ENCODE assay signal across 10 cellular contexts in the genomic region with DNA sequence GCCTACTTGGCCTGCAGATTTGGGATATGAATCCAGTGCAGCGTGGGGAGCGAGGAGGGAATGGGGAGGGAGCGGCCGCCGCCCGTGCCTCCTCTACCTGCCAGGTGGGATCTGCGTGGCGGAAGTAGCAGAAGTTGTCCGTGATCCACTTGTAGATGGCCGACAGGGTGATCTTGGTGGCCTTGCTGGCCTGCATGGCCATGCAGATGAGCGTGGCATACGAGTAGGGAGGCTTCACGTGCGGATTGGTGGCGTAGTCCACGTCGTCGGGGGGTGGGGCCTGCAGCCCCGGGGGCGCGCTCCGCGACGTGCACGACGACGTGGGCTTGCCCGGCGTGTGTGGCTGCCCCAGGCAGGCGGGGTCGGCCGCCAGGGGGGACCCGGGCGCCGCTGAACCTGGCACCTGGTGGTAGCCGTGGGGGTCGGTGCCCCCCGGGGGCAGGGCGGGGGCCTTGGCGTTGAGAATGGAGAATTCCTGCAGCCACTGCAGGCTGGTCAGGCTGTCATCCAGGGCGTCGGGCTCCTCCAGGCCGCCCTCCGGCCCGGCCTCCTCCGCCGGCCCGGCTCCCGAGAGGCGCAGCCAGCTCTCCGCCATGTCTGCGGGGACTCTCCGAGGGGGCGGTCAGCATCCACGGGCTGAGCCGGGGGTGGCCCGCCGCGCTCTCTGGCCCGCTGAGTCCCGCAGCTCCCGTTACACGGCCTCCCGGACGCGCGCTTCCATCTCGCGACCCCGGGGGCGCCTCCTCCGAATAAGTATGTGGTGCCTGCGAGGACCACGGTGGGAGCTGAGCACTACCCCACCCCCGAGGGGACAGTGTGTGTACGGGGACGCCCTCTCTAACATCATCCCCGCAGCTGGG. TPM values are rescaled to one million over a fixed set of nuclear protein-coding genes. Genes with fewer than 3 reads are reported as not detected.
DNase-seq lines count a peak whose midpoint lies in the region; ATAC-seq, FAIRE-seq and TF ChIP-seq lines count a peak whose summit lies in the region.
"Had no signal": no experiment of that assay in that cellular context is flagged by ENCODE, and none has a peak within 500 bp of the region (broad histone marks: within the 10 kb centered on the region; RNA-seq: fewer than 3 reads in every experiment).

No MANE protein-coding gene starts in this region.

- CTCF ChIA-PET in activated naive CD4-positive, alpha-beta T cell treated with anti-CD3 and anti-CD28 coated beads, Interleukin-2, amount 10 ng/mL, durations not matched to agents 7 days and 5 days (lab: Charles Lee): interaction anchor here (1.0 to 7.7 kb wide), 2 partner anchors 41 to 140 kb away, joined by 5 to 46 read pairs; no protein-coding TSS in a partner anchor
- CTCF ChIA-PET in HepG2 (lab: Yijun Ruan, JAX; ENCODE audit: low intra/inter-chr PET ratio, low total read pairs): no interaction called here

- no peak overlapping the region; the same call in 1 of the 2 replicates for H3K9ac ChIP-seq in HepG2 (ENCODE audit: insufficient read depth, low read depth, low read length)

- no peak for ATAC-seq in HepG2

- 88% methylated on average over 54 of the region's 78 CpGs for WGBS in HepG2 (ENCODE audit: low lambda C conversion rate)
- 14% methylated on average over 38 of the region's 78 CpGs; no CpG with 5 or more reads in 1 of the 2 donors for WGBS in testis, 2 donors

- BruUV-seq in HepG2 (replicated peaks; lab: Mats Ljungman, UMichigan): no TSS peak

- TF ChIP-seq CTCF in HepG2 (CRISPR knock-in tag; IDR thresholded peaks at IDR 0.05) (no peak), testis (IDR thresholded peaks at IDR 0.05) (peak; percentile 12 to 22 (median 17)), BE2C (IDR thresholded peaks at IDR 0.05; ENCODE audit: low read depth, low read length) (no peak)

- no peak for TF ChIP-seq RAD21 in HepG2 (CRISPR knock-in tag; IDR thresholded peaks at IDR 0.05)

- H3K27me3 Mint-ChIP-seq in activated T-helper 1 cell treated with anti-CD3 and anti-CD28 coated beads, Interleukin-12 subunit alpha, Interleukin-12 subunit beta, Interleukin-2, Interleukin-4 antibody, amounts not matched to agents 30 ng/mL and 10 ng/mL and 1 ng/mL, durations not matched to agents 14 hours and 24 hours and 36 hours (ENCODE audit: insufficient read depth): peaks cover 16% of the 10 kb centered on the region
- H3K27me3 Mint-ChIP-seq in activated naive CD4-positive, alpha-beta T cell treated with anti-CD3 and anti-CD28 coated beads, Interleukin-2, amount 10 ng/mL, durations not matched to agents 7 days and 5 days: peaks cover 45% of the 10 kb centered on the region

- peaks cover 3 to 25% of the 10 kb centered on the region in 2 experiments for H3K27me3 ChIP-seq in HepG2 (ENCODE audit: control insufficient read depth in 1 of 2, insufficient read depth in 2 of 2, low read length in 2 of 2)
- H3K27me3 ChIP-seq in testis: no peaks in the 10 kb centered on the region
- peaks cover 3% of the 10 kb centered on the region; the same call in 1 of the 2 replicates for H3K27me3 ChIP-seq in BE2C
- H3K27me3 ChIP-seq: SJSA1 had no signal

- DNase-seq in activated T-helper 1 cell treated with Interleukin-2 at 50 U/mL for 16 hours (ENCODE audit: low read depth) (peak; percentile 31), HepG2 (ENCODE audit: low spot score) (no peak), testis (peak; percentile 74), BE2C (no peak), occipital lobe (lab: John Stamatoyannopoulos, UW) (no peak), NCI-H2227 (lab: John Stamatoyannopoulos, UW; ENCODE audit: unreplicated experiment) (no peak)
- DNase-seq in activated T-helper 1 cell treated with anti-CD3 and anti-CD28 coated beads, Interleukin-12 subunit alpha, Interleukin-12 subunit beta, Interleukin-2, Interleukin-4 antibody, amounts not matched to agents 30 ng/mL and 10 ng/mL and 1 ng/mL, durations not matched to agents 14 hours and 24 hours and 36 hours (ENCODE audit: low spot score): no peak
- peak; percentile 62 for DNase-seq in activated naive CD4-positive, alpha-beta T cell treated with anti-CD3 and anti-CD28 coated beads, Interleukin-2, amount 10 ng/mL, durations not matched to agents 7 days and 5 days

- H4K20me1 ChIP-seq in HepG2 (ENCODE audit: insufficient read depth, low read length): no peaks in the 10 kb centered on the region

- H3K27ac Mint-ChIP-seq in activated T-helper 1 cell treated with anti-CD3 and anti-CD28 coated beads, Interleukin-12 subunit alpha, Interleukin-12 subunit beta, Interleukin-2, Interleukin-4 antibody, amounts not matched to agents 30 ng/mL and 10 ng/mL and 1 ng/mL, durations not matched to agents 14 hours and 24 hours and 36 hours: no peak overlapping the region
- peak overlapping the region; percentile 65 for H3K27ac Mint-ChIP-seq in activated naive CD4-positive, alpha-beta T cell treated with anti-CD3 and anti-CD28 coated beads, Interleukin-2, amount 10 ng/mL, durations not matched to agents 7 days and 5 days

- H3K79me2 ChIP-seq in HepG2 (ENCODE audit: insufficient read depth, low read length): no peaks in the 10 kb centered on the region

- POLR2A ChIA-PET in HepG2 (lab: Yijun Ruan, JAX): interaction anchor here (1.0 to 1.2 kb wide), 2 partner anchors 9 to 11 kb away, joined by 3 to 4 read pairs; no protein-coding TSS in a partner anchor

- peak overlapping the region; percentile 92; the same call in 1 of the 2 replicates for H3K4me2 ChIP-seq in HepG2 (ENCODE audit: low read depth, low read length)

- in situ Hi-C loops in HepG2 (cut with HindIII; ENCODE audit: extremely low pct_ligation_motif_present, low pct_unique_long_range_greater_than_20kb): no loop called here

- no peak overlapping the region for H3K4me3 Mint-ChIP-seq in activated T-helper 1 cell treated with anti-CD3 and anti-CD28 coated beads, Interleukin-12 subunit alpha, Interleukin-12 subunit beta, Interleukin-2, Interleukin-4 antibody, amounts not matched to agents 30 ng/mL and 10 ng/mL and 1 ng/mL, durations not matched to agents 14 hours and 24 hours and 36 hours
- H3K4me3 Mint-ChIP-seq in activated naive CD4-positive, alpha-beta T cell treated with anti-CD3 and anti-CD28 coated beads, Interleukin-2, amount 10 ng/mL, durations not matched to agents 7 days and 5 days: peak overlapping the region; percentile 62

- no peak for FAIRE-seq in HepG2 (lab: Jason Lieb, UNC)

- intact Hi-C loops in activated T-helper 1 cell treated with anti-CD3 and anti-CD28 coated beads, Interleukin-12 subunit alpha, Interleukin-12 subunit beta, Interleukin-2, Interleukin-4 antibody, amounts not matched to agents 30 ng/mL and 10 ng/mL and 1 ng/mL, durations not matched to agents 14 hours and 24 hours and 36 hours (cut with micrococcal nuclease): no loop called here
- intact Hi-C loops in HepG2 (cut with micrococcal nuclease; ENCODE audit: unreplicated experiment) (no loop called here), testis (cut with DNase I; ENCODE audit: low total_unique reads) (no loop called here)

- H3K4me1 ChIP-seq in HepG2 (ENCODE audit: insufficient read depth, low read length): peaks cover 79% of the 10 kb centered on the region
- H3K4me1 ChIP-seq in testis: peaks cover 11% of the 10 kb centered on the region
- H3K4me1 ChIP-seq in BE2C: peaks cover 5% of the 10 kb centered on the region; the same call in 1 of the 2 replicates

- H3K4me3 ChIP-seq in HepG2 (replicated peaks in 1 of 3; ENCODE audit: insufficient read depth in 1 of 3, low read depth in 2 of 3, low read length in 3 of 3): peak overlapping the region in 1 of 3 experiments; percentile 71; a peak in 1 of 6 replicates
- peak overlapping the region; percentile 50 to 71 for H3K4me3 ChIP-seq in testis
- no peak overlapping the region for H3K4me3 ChIP-seq in BE2C (ENCODE audit: low read depth, low read length)

- no peak for TF ChIP-seq POLR2A in HepG2 (IDR thresholded peaks at IDR 0.05; ENCODE audit: insufficient read depth in 1 of 2, low read depth in 2 of 2, low read length in 2 of 2)
- no peak for TF ChIP-seq POLR2A in testis (IDR thresholded peaks at IDR 0.05)

- H3K9me3 ChIP-seq in HepG2 (ENCODE audit: low read length) (no peaks in the 10 kb centered on the region), testis (no peaks in the 10 kb centered on the region), BE2C (no peaks in the 10 kb centered on the region)
- H3K9me3 ChIP-seq: SJSA1 had no signal

- no peak overlapping the region for H3K27ac ChIP-seq in HepG2 (ENCODE audit: extremely low read length, insufficient read depth, low read length)
- H3K27ac ChIP-seq in testis: no peak overlapping the region
- H3K27ac ChIP-seq: SJSA1 had no signal

- H3K36me3 Mint-ChIP-seq in activated T-helper 1 cell treated with anti-CD3 and anti-CD28 coated beads, Interleukin-12 subunit alpha, Interleukin-12 subunit beta, Interleukin-2, Interleukin-4 antibody, amounts not matched to agents 30 ng/mL and 10 ng/mL and 1 ng/mL, durations not matched to agents 14 hours and 24 hours and 36 hours (ENCODE audit: low read depth): peaks cover 5% of the 10 kb centered on the region
- H3K36me3 Mint-ChIP-seq in activated naive CD4-positive, alpha-beta T cell treated with anti-CD3 and anti-CD28 coated beads, Interleukin-2, amount 10 ng/mL, durations not matched to agents 7 days and 5 days: peaks cover 6% of the 10 kb centered on the region

- H2AFZ ChIP-seq in HepG2 (ENCODE audit: low read length): no peak overlapping the region

- no peak for TF ChIP-seq EP300 in HepG2 (IDR thresholded peaks at IDR 0.05; ENCODE audit: low read depth in 2 of 2, low read length in 2 of 2)
- TF ChIP-seq EP300 in HepG2 (CRISPR knock-in tag; IDR thresholded peaks at IDR 0.05; ENCODE audit: borderline replicate concordance): no peak

- H3K36me3 ChIP-seq in HepG2 (replicated peaks in 1 of 2; ENCODE audit: control insufficient read depth in 1 of 2, insufficient read depth in 2 of 2, low read length in 2 of 2) (no peaks in the 10 kb centered on the region), testis (ENCODE audit: low read depth, missing control alignments) (no peaks in the 10 kb centered on the region), BE2C (no peaks in the 10 kb centered on the region)
- H3K36me3 ChIP-seq: SJSA1 had no signal

- H3K9me3 Mint-ChIP-seq in activated T-helper 1 cell treated with anti-CD3 and anti-CD28 coated beads, Interleukin-12 subunit alpha, Interleukin-12 subunit beta, Interleukin-2, Interleukin-4 antibody, amounts not matched to agents 30 ng/mL and 10 ng/mL and 1 ng/mL, durations not matched to agents 14 hours and 24 hours and 36 hours: no peaks in the 10 kb centered on the region
- H3K9me3 Mint-ChIP-seq in activated naive CD4-positive, alpha-beta T cell treated with anti-CD3 and anti-CD28 coated beads, Interleukin-2, amount 10 ng/mL, durations not matched to agents 7 days and 5 days: no peaks in the 10 kb centered on the region

- H3K4me1 Mint-ChIP-seq in activated T-helper 1 cell treated with anti-CD3 and anti-CD28 coated beads, Interleukin-12 subunit alpha, Interleukin-12 subunit beta, Interleukin-2, Interleukin-4 antibody, amounts not matched to agents 30 ng/mL and 10 ng/mL and 1 ng/mL, durations not matched to agents 14 hours and 24 hours and 36 hours (ENCODE audit: low read depth): peaks cover 43% of the 10 kb centered on the region
- H3K4me1 Mint-ChIP-seq in activated naive CD4-positive, alpha-beta T cell treated with anti-CD3 and anti-CD28 coated beads, Interleukin-2, amount 10 ng/mL, durations not matched to agents 7 days and 5 days: peaks cover 59% of the 10 kb centered on the region

RNA-seq across cellular contexts. Expression of gene FOXJ1, which starts 1.0 kb away (rescaled TPM):
- total RNA-seq in activated T-helper 1 cell treated with anti-CD3 and anti-CD28 coated beads, Interleukin-12 subunit alpha, Interleukin-12 subunit beta, Interleukin-2, Interleukin-4 antibody, amounts not matched to agents 30 ng/mL and 10 ng/mL and 1 ng/mL, durations not matched to agents 14 hours and 24 hours and 36 hours: 0.10 TPM in 1 of 2 replicates, not detected in the other
- total RNA-seq in HepG2 (2016; rRNA removed; fragmentation: Illumina TruSeq; extraction: Trizol): 1.4 and 1.6 TPM in 2 replicates
- total RNA-seq in HepG2 (2016; cell fraction: cytosol; rRNA removed; fragmentation: Illumina TruSeq; extraction: Trizol; ENCODE audit: low read depth): 0.09 and 0.30 TPM in 2 replicates
- 1.4 and 1.9 TPM in 2 replicates for total RNA-seq in HepG2 (2016; cell fraction: insoluble cytoplasmic fraction; rRNA removed; fragmentation: Illumina TruSeq; extraction: Trizol)
- 0.77 and 0.93 TPM in 2 replicates for total RNA-seq in HepG2 (2016; cell fraction: membrane; rRNA removed; fragmentation: Illumina TruSeq; extraction: Trizol)
- total RNA-seq in HepG2 (2016; cell fraction: nucleus; rRNA removed; fragmentation: Illumina TruSeq; extraction: Trizol): 0.94 and 1.3 TPM in 2 replicates
- 0.98 and 1.2 TPM in 2 replicates for polyA plus RNA-seq in HepG2 (2011; rRNA removed)
- polyA plus RNA-seq in HepG2 (2011; cell fraction: cytosol; rRNA removed): 0.82 and 1.5 TPM in 2 replicates
- polyA plus RNA-seq in HepG2 (2011; cell fraction: nucleus; rRNA removed): 2.8 and 3.7 TPM in 2 replicates
- 0.66 and 0.96 TPM in 2 replicates for polyA plus RNA-seq in HepG2 (2012)
- polyA plus RNA-seq in HepG2 (2016; cell fraction: cytosol; fragmentation: Illumina TruSeq; extraction: Trizol; ENCODE audit: low read depth): 0.31 and 0.45 TPM in 2 replicates
- 1.3 and 1.4 TPM in 2 replicates for polyA plus RNA-seq in HepG2 (2016; cell fraction: insoluble cytoplasmic fraction; fragmentation: Illumina TruSeq; extraction: Trizol; ENCODE audit: low read depth)
- 0.61 and 0.62 TPM in 2 replicates for polyA plus RNA-seq in HepG2 (2016; cell fraction: membrane; fragmentation: Illumina TruSeq; extraction: Trizol; ENCODE audit: low read depth)
- 2.0 and 2.1 TPM in 2 replicates for polyA plus RNA-seq in HepG2 (2016; cell fraction: nucleus; fragmentation: Illumina TruSeq; extraction: Trizol; ENCODE audit: insufficient read depth, low read depth)
- polyA minus RNA-seq in HepG2 (2011; rRNA and poly(A)+ RNA removed; ENCODE audit: low replicate concordance): 0.05 and 1.5 TPM in 2 replicates
- 0.35 and 0.40 TPM in 2 replicates for polyA minus RNA-seq in HepG2 (2011; cell fraction: cytosol; rRNA and poly(A)+ RNA removed)
- polyA minus RNA-seq in HepG2 (2011; cell fraction: nucleus; rRNA and poly(A)+ RNA removed): 0.37 and 0.52 TPM in 2 replicates
- total RNA-seq in testis: 10 to 100 TPM; 22.9 to 29.4 TPM
- polyA plus RNA-seq in testis (ENCODE audit: insufficient read depth, low read depth, low replicate concordance): 30.5 TPM
- not detected for polyA plus RNA-seq in BE2C (2012; ENCODE audit: insufficient read depth, insufficient read length, low read depth)
- total RNA-seq in occipital lobe: 4.5 TPM
- total RNA-seq: SJSA1 had no signal
- polyA plus RNA-seq: AG04450 had no signal

RNA-seq across cellular contexts. Expression of gene EXOC7, which starts 36.4 kb away (rescaled TPM):
- total RNA-seq in activated T-helper 1 cell treated with anti-CD3 and anti-CD28 coated beads, Interleukin-12 subunit alpha, Interleukin-12 subunit beta, Interleukin-2, Interleukin-4 antibody, amounts not matched to agents 30 ng/mL and 10 ng/mL and 1 ng/mL, durations not matched to agents 14 hours and 24 hours and 36 hours: 108 and 116 TPM in 2 replicates
- 116 and 118 TPM in 2 replicates for total RNA-seq in HepG2 (2016; rRNA removed; fragmentation: Illumina TruSeq; extraction: Trizol)
- 32.5 and 33.1 TPM in 2 replicates for total RNA-seq in HepG2 (2016; cell fraction: cytosol; rRNA removed; fragmentation: Illumina TruSeq; extraction: Trizol; ENCODE audit: low read depth)
- 112 and 113 TPM in 2 replicates for total RNA-seq in HepG2 (2016; cell fraction: insoluble cytoplasmic fraction; rRNA removed; fragmentation: Illumina TruSeq; extraction: Trizol)
- 41.7 and 48.8 TPM in 2 replicates for total RNA-seq in HepG2 (2016; cell fraction: membrane; rRNA removed; fragmentation: Illumina TruSeq; extraction: Trizol)
- 80.6 and 103 TPM in 2 replicates for total RNA-seq in HepG2 (2016; cell fraction: nucleus; rRNA removed; fragmentation: Illumina TruSeq; extraction: Trizol)
- polyA plus RNA-seq in HepG2 (2011; rRNA removed): 86.9 and 118 TPM in 2 replicates
- 65.5 and 68.0 TPM in 2 replicates for polyA plus RNA-seq in HepG2 (2011; cell fraction: cytosol; rRNA removed)
- polyA plus RNA-seq in HepG2 (2011; cell fraction: nucleus; rRNA removed): 259 and 277 TPM in 2 replicates
- polyA plus RNA-seq in HepG2 (2012): 100 and 124 TPM in 2 replicates
- 7.1 and 8.4 TPM in 2 replicates for polyA plus RNA-seq in HepG2 (2016; cell fraction: cytosol; fragmentation: Illumina TruSeq; extraction: Trizol; ENCODE audit: low read depth)
- 78.0 and 79.6 TPM in 2 replicates for polyA plus RNA-seq in HepG2 (2016; cell fraction: insoluble cytoplasmic fraction; fragmentation: Illumina TruSeq; extraction: Trizol; ENCODE audit: low read depth)
- 18.4 and 21.9 TPM in 2 replicates for polyA plus RNA-seq in HepG2 (2016; cell fraction: membrane; fragmentation: Illumina TruSeq; extraction: Trizol; ENCODE audit: low read depth)
- 147 and 170 TPM in 2 replicates for polyA plus RNA-seq in HepG2 (2016; cell fraction: nucleus; fragmentation: Illumina TruSeq; extraction: Trizol; ENCODE audit: insufficient read depth, low read depth)
- 144 and 202 TPM in 2 replicates for polyA minus RNA-seq in HepG2 (2011; rRNA and poly(A)+ RNA removed; ENCODE audit: low replicate concordance)
- 69.7 and 91.8 TPM in 2 replicates for polyA minus RNA-seq in HepG2 (2011; cell fraction: cytosol; rRNA and poly(A)+ RNA removed)
- 113 and 132 TPM in 2 replicates for polyA minus RNA-seq in HepG2 (2011; cell fraction: nucleus; rRNA and poly(A)+ RNA removed)
- total RNA-seq in testis: 100 to 1,000 TPM; 138 TPM
- 99.1 TPM for polyA plus RNA-seq in testis (ENCODE audit: insufficient read depth, low read depth, low replicate concordance)
- 46.4 TPM for polyA plus RNA-seq in BE2C (2012; ENCODE audit: insufficient read depth, insufficient read length, low read depth)
- 93.3 TPM for total RNA-seq in occipital lobe

Comparison
In these comparisons a context has a peak if more than half of its experiments do, and no peak if none do; other contexts are left out.
1. DNase-seq: peak in activated T-helper 1 cell treated with Interleukin-2 at 50 U/mL for 16 hours (single experiment), activated naive CD4-positive, alpha-beta T cell treated with anti-CD3 and anti-CD28 coated beads, Interleukin-2, amount 10 ng/mL, durations not matched to agents 7 days and 5 days (single experiment) and testis (single experiment); none in activated T-helper 1 cell treated with anti-CD3 and anti-CD28 coated beads, Interleukin-12 subunit alpha, Interleukin-12 subunit beta, Interleukin-2, Interleukin-4 antibody, amounts not matched to agents 30 ng/mL and 10 ng/mL and 1 ng/mL, durations not matched to agents 14 hours and 24 hours and 36 hours (single experiment), HepG2 (single experiment), BE2C (single experiment), occipital lobe (single experiment) and NCI-H2227 (single experiment).
2. CTCF ChIP-seq: peak in testis (3 of 3); none in HepG2 (single experiment) and BE2C (single experiment).